ENCODE assay signal across 8 cellular contexts in the genomic region with DNA sequence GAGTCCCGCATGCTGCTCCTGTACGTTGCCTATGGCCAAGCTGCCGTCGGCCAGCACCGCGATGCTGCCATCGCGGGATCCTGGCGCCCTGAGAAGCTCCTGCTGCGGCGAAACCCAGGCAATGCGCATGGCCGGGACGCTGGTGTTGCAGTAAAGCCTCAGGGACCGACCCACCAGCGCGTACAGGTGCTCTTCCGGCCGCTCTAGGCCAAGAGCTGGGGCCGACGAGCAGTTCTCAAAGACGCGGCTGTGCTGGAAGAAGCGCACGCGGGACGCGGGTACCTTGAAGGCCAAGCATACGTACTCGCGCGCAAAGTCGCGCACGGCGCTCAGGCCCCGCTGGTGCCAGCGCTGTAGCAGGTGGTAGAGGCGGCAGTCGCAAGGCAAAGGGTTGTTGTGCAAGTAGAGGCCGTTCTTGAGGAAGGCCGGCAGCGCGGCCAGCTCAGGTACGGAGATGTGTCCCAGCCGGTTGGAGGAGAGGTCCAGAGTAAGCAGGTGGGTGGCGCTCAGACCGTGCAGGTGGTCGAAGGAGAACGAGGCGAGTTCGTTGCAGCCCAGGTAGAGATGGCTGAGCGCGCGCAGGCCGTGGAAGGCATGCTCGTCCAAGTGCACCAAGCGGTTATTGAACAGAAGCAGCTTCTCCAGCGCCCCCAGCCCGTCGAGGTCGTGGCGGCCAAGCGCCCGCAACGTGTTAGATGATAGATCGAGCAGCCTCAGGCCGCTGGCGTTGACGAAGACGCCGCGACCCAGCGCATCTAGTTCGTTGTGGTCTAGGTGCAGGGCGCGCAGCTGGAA. TPM values are rescaled to one million over a fixed set of nuclear protein-coding genes. Genes with fewer than 3 reads are reported as not detected.
A peak's percentile ranks its signal among the peaks of the same experiment; 100 is the strongest.
DNase-seq lines count a peak whose midpoint lies in the region; ATAC-seq and TF ChIP-seq lines count a peak whose summit lies in the region.

No MANE protein-coding gene starts in this region.

- H3K9me3 Mint-ChIP-seq in CD4-positive, CD25-positive, alpha-beta regulatory T cell, result no peaks in the 10 kb centered on the region
- no peaks in the 10 kb centered on the region for H3K9me3 Mint-ChIP-seq in endodermal cell
- no peaks in the 10 kb centered on the region for H3K9me3 Mint-ChIP-seq in nephron progenitor cell

- peak overlapping the region; percentile 93 to 97 (median 94) for H3K4me3 Mint-ChIP-seq in CD4-positive, CD25-positive, alpha-beta regulatory T cell
- peak overlapping the region; percentile 69 for H3K4me3 Mint-ChIP-seq in endodermal cell
- H3K4me3 Mint-ChIP-seq in nephron progenitor cell, result peak overlapping the region; percentile 84

- no peaks in the 10 kb centered on the region for H3K9me3 ChIP-seq in CD4-positive, CD25-positive, alpha-beta regulatory T cell (ENCODE audit: control insufficient read depth in 2 of 2, low read length in 2 of 2)
- no peaks in the 10 kb centered on the region for H3K9me3 ChIP-seq in endodermal cell (ENCODE audit: control insufficient read depth, low read length)

- peak overlapping the region; percentile 34 for H3K9ac ChIP-seq in endodermal cell (ENCODE audit: extremely low read depth, low read length, poor library complexity, severe bottlenecking)

- H3K27ac Mint-ChIP-seq in CD4-positive, CD25-positive, alpha-beta regulatory T cell, result peak overlapping the region in 2 of 3 donors; percentile 92 to 94
- peak overlapping the region; percentile 92 for H3K27ac Mint-ChIP-seq in endodermal cell
- peak overlapping the region; percentile 90 for H3K27ac Mint-ChIP-seq in nephron progenitor cell

- DNase-seq in CD4-positive, CD25-positive, alpha-beta regulatory T cell, result no peak
- DNase-seq in NCI-H2029 treated with DMSO at 0.1 percent for 48 hours (lab: John Stamatoyannopoulos, UW) (peak; percentile 31), endodermal cell (peak; percentile 81), nephron progenitor cell (peak; percentile 41), activated gamma-delta T cell treated with Interleukin-2 at 50 U/mL for 16 hours (no peak), NCI-H1436 (lab: John Stamatoyannopoulos, UW) (no peak)

- peak overlapping the region; percentile 68 for H3K4me3 ChIP-seq in CD4-positive, CD25-positive, alpha-beta regulatory T cell (ENCODE audit: low read depth, low read length)
- H3K4me3 ChIP-seq in endodermal cell (ENCODE audit: low read length), result peak overlapping the region; percentile 78

- peaks cover 0 to 44% (median 22%) of the 10 kb centered on the region in 4 donors for H3K4me1 Mint-ChIP-seq in CD4-positive, CD25-positive, alpha-beta regulatory T cell
- H3K4me1 Mint-ChIP-seq in endodermal cell (peaks cover 10% of the 10 kb centered on the region), nephron progenitor cell (peaks cover 32% of the 10 kb centered on the region)

- 78 to 88% methylated on average over 71 to 77 of the region's 77 CpGs for WGBS in endodermal cell (ENCODE audit: insufficient coverage in 1 of 2, insufficient read length in 1 of 2), 2 experiments

- H3K27ac ChIP-seq in CD4-positive, CD25-positive, alpha-beta regulatory T cell (ENCODE audit: insufficient read depth, low read length, poor library complexity, severe bottlenecking), result peak overlapping the region; percentile 75
- H3K27ac ChIP-seq in endodermal cell (ENCODE audit: low read depth, low read length), result no peak overlapping the region

- H3K27me3 ChIP-seq in CD4-positive, CD25-positive, alpha-beta regulatory T cell (ENCODE audit: control insufficient read depth, insufficient read depth, low read length), result no peaks in the 10 kb centered on the region
- H3K27me3 ChIP-seq in endodermal cell (ENCODE audit: control insufficient read depth, insufficient read depth, low read length, poor library complexity, severe bottlenecking), result no peaks in the 10 kb centered on the region

- TF ChIP-seq CTCF in endodermal cell (conservative IDR thresholded peaks at IDR 0.05) (no peak), nephron progenitor cell (IDR thresholded peaks at IDR 0.05) (no peak)

- no peak for ATAC-seq in CD4-positive, CD25-positive, alpha-beta regulatory T cell (ENCODE audit: low read depth in 2 of 2)
- ATAC-seq in GM21367 (IDR thresholded peaks at IDR 0.05; ENCODE audit: unreplicated experiment) (no peak), GM21825 (IDR thresholded peaks at IDR 0.05; ENCODE audit: unreplicated experiment) (no peak)

- peaks cover 8% of the 10 kb centered on the region for H3K36me3 ChIP-seq in CD4-positive, CD25-positive, alpha-beta regulatory T cell (ENCODE audit: control insufficient read depth, insufficient read depth, low read length)
- peaks cover 25% of the 10 kb centered on the region for H3K36me3 ChIP-seq in endodermal cell (ENCODE audit: control insufficient read depth, insufficient read depth, low read length)

- H3K27me3 Mint-ChIP-seq in CD4-positive, CD25-positive, alpha-beta regulatory T cell, result no peaks in the 10 kb centered on the region
- peaks cover 4% of the 10 kb centered on the region for H3K27me3 Mint-ChIP-seq in endodermal cell (ENCODE audit: insufficient read depth)
- no peaks in the 10 kb centered on the region for H3K27me3 Mint-ChIP-seq in nephron progenitor cell (ENCODE audit: low read depth, poor library complexity)

- no peaks in the 10 kb centered on the region for H3K36me3 Mint-ChIP-seq in CD4-positive, CD25-positive, alpha-beta regulatory T cell
- peaks cover 31% of the 10 kb centered on the region for H3K36me3 Mint-ChIP-seq in endodermal cell (ENCODE audit: low read depth)
- peaks cover 7% of the 10 kb centered on the region for H3K36me3 Mint-ChIP-seq in nephron progenitor cell (ENCODE audit: low read depth)

- peaks cover 25% of the 10 kb centered on the region for H3K4me1 ChIP-seq in CD4-positive, CD25-positive, alpha-beta regulatory T cell (ENCODE audit: control insufficient read depth, insufficient read depth, low read length, poor library complexity, severe bottlenecking)
- peaks cover 7% of the 10 kb centered on the region for H3K4me1 ChIP-seq in endodermal cell (ENCODE audit: control insufficient read depth, insufficient read depth, low read length)

RNA-seq across cellular contexts. Expression of a gene that starts 0.9 kb away (rescaled TPM):
- not detected for total RNA-seq in CD4-positive, CD25-positive, alpha-beta regulatory T cell
- 1 to 10 TPM in 3 of 4 donors, under 1 TPM in 1; 0.53 to 1.5 (median 1.1) TPM for polyA plus RNA-seq in CD4-positive, CD25-positive, alpha-beta regulatory T cell
- total RNA-seq in endodermal cell, result 1 to 10 TPM; 1.4 to 3.0 TPM
- polyA plus RNA-seq in endodermal cell (2013, experiment 1 of 2), result 1.5 TPM
- polyA plus RNA-seq in endodermal cell (2013, experiment 2 of 2), result 1.7 TPM

RNA-seq across cellular contexts. Expression of a gene that starts 5.1 kb away (rescaled TPM):
- 32.1 TPM for total RNA-seq in CD4-positive, CD25-positive, alpha-beta regulatory T cell
- 10 to 100 TPM; 14.7 to 29.7 (median 16.9) TPM for polyA plus RNA-seq in CD4-positive, CD25-positive, alpha-beta regulatory T cell
- total RNA-seq in endodermal cell, result 10 to 100 TPM; 35.5 to 38.2 TPM
- 20.3 TPM for polyA plus RNA-seq in endodermal cell (2013, experiment 1 of 2)
- 19.3 TPM for polyA plus RNA-seq in endodermal cell (2013, experiment 2 of 2)

RNA-seq across cellular contexts. Expression of a gene that starts 29.3 kb away (rescaled TPM):
- 47.1 TPM for total RNA-seq in CD4-positive, CD25-positive, alpha-beta regulatory T cell
- polyA plus RNA-seq in CD4-positive, CD25-positive, alpha-beta regulatory T cell, result 10 to 100 TPM in 3 of 4 donors, 1 to 10 TPM in 1; 9.8 to 16.6 (median 12.6) TPM
- 10 to 100 TPM; 47.3 to 47.6 TPM for total RNA-seq in endodermal cell
- polyA plus RNA-seq in endodermal cell (2013, experiment 1 of 2), result 38.6 TPM
- polyA plus RNA-seq in endodermal cell (2013, experiment 2 of 2), result 33.5 TPM

RNA-seq across cellular contexts. Expression of a gene that starts 29.3 kb away (rescaled TPM):
- 4.1 TPM for total RNA-seq in CD4-positive, CD25-positive, alpha-beta regulatory T cell
- 1 to 10 TPM in 2 of 4 donors, under 1 TPM in 2; 0.76 to 1.6 (median 0.97) TPM for polyA plus RNA-seq in CD4-positive, CD25-positive, alpha-beta regulatory T cell
- total RNA-seq in endodermal cell, result 10 to 100 TPM; 30.8 to 35.5 TPM
- polyA plus RNA-seq in endodermal cell (2013, experiment 1 of 2), result 21.9 TPM
- polyA plus RNA-seq in endodermal cell (2013, experiment 2 of 2), result 17.2 TPM

RNA-seq across cellular contexts. Expression of a gene that starts 44.5 kb away (rescaled TPM):
- total RNA-seq in CD4-positive, CD25-positive, alpha-beta regulatory T cell, result 87.7 TPM
- polyA plus RNA-seq in CD4-positive, CD25-positive, alpha-beta regulatory T cell, result 100 to 1,000 TPM; 126 to 138 (median 135) TPM
- total RNA-seq in endodermal cell, result 100 to 1,000 TPM; 188 to 216 TPM
- polyA plus RNA-seq in endodermal cell (2013, experiment 1 of 2), result 90.5 TPM
- polyA plus RNA-seq in endodermal cell (2013, experiment 2 of 2), result 84.2 TPM

Comparison
In these comparisons a context has a peak if more than half of its experiments do, and no peak if none do; other contexts are left out.
1. DNase-seq: peak in NCI-H2029 treated with DMSO at 0.1 percent for 48 hours (single experiment), endodermal cell (single experiment) and nephron progenitor cell (single experiment); none in CD4-positive, CD25-positive, alpha-beta regulatory T cell (0 of 3), activated gamma-delta T cell treated with Interleukin-2 at 50 U/mL for 16 hours (single experiment) and NCI-H1436 (single experiment).
2. Peak in every context shown above with its lines, with median percentiles within 50 percentile points of each other: H3K27ac Mint-ChIP-seq and H3K4me3 Mint-ChIP-seq.